ENCODE assay signal across 8 cellular contexts in genomic region chr2:186693446-186693842, GRCh38. TPM values are rescaled to one million over a fixed set of nuclear protein-coding genes. Genes with fewer than 3 reads are reported as not detected.
DNase-seq lines count a peak whose midpoint lies in the region; ATAC-seq, FAIRE-seq and TF ChIP-seq lines count a peak whose summit lies in the region.

No MANE protein-coding gene starts in this region.

- H3K27me3 ChIP-seq in SK-N-SH (ENCODE audit: insufficient read depth) (no peaks in the 10 kb centered on the region), keratinocyte (ENCODE audit: control insufficient read depth, extremely low read depth, insufficient read depth, low read length) (no peaks in the 10 kb centered on the region)

- H3K9me3 ChIP-seq in SK-N-SH (no peaks in the 10 kb centered on the region), keratinocyte (ENCODE audit: control insufficient read depth, low read depth, low read length) (no peaks in the 10 kb centered on the region)

- peaks cover 41% of the 10 kb centered on the region for H3K27me3 Mint-ChIP-seq in activated naive CD8-positive, alpha-beta T cell treated with anti-CD3 and anti-CD28 coated beads, Interleukin-2, amount 10 ng/mL, durations not matched to agents 7 days and 5 days

- H3K27ac Mint-ChIP-seq in activated naive CD8-positive, alpha-beta T cell treated with anti-CD3 and anti-CD28 coated beads, Interleukin-2, amount 10 ng/mL, durations not matched to agents 7 days and 5 days, result no peak overlapping the region

- TF ChIP-seq RAD21 in SK-N-SH (IDR thresholded peaks at IDR 0.05; ENCODE audit: low read length), result no peak

- peaks cover 9% of the 10 kb centered on the region for H3F3A ChIP-seq in SK-N-SH (replicated peaks; ENCODE audit: insufficient read depth)

- H3K36me3 ChIP-seq in SK-N-SH (replicated peaks in 1 of 2; ENCODE audit: control insufficient read depth in 1 of 2, insufficient read depth in 2 of 2, low read length in 1 of 2) (no peaks in the 10 kb centered on the region), keratinocyte (ENCODE audit: control insufficient read depth in 2 of 2, extremely low read depth in 1 of 2, insufficient read depth in 2 of 2, low read length in 2 of 2) (no peaks in the 10 kb centered on the region)

- no peaks in the 10 kb centered on the region for H3K9me1 ChIP-seq in keratinocyte (ENCODE audit: control insufficient read depth, extremely low read depth, insufficient read depth, low read length)

- H3K4me1 Mint-ChIP-seq in activated naive CD8-positive, alpha-beta T cell treated with anti-CD3 and anti-CD28 coated beads, Interleukin-2, amount 10 ng/mL, durations not matched to agents 7 days and 5 days, result peaks cover 10% of the 10 kb centered on the region

- H3K4me3 ChIP-seq in SK-N-SH (ENCODE audit: low read depth in 2 of 2, low read length in 1 of 2), result peak overlapping the region; percentile 87
- H3K4me3 ChIP-seq in keratinocyte (ENCODE audit: control insufficient read depth in 2 of 3, extremely low read depth in 1 of 3, insufficient read depth in 2 of 3, low read depth in 1 of 3, low read length in 3 of 3), result peak overlapping the region; percentile 50 to 83 (median 82)

- TF ChIP-seq EP300 in SK-N-SH (IDR thresholded peaks at IDR 0.05; ENCODE audit: borderline replicate concordance in 1 of 2, low read depth in 1 of 2, low read length in 1 of 2), result no peak

- H3K4me3 Mint-ChIP-seq in activated naive CD8-positive, alpha-beta T cell treated with anti-CD3 and anti-CD28 coated beads, Interleukin-2, amount 10 ng/mL, durations not matched to agents 7 days and 5 days, result peak overlapping the region; percentile 39

- H3K79me2 ChIP-seq in SK-N-SH (ENCODE audit: insufficient read depth) (no peaks in the 10 kb centered on the region), keratinocyte (ENCODE audit: control insufficient read depth, insufficient read depth, low read length) (no peaks in the 10 kb centered on the region)

- H3K4me2 ChIP-seq in SK-N-SH, result peak overlapping the region; percentile 94
- peak overlapping the region; percentile 92 for H3K4me2 ChIP-seq in keratinocyte (ENCODE audit: control insufficient read depth, extremely low read depth, insufficient read depth, low read depth, low read length)

- H2AFZ ChIP-seq in SK-N-SH (ENCODE audit: low read depth) (peak overlapping the region; percentile 90), keratinocyte (ENCODE audit: control insufficient read depth, low read length) (peak overlapping the region; percentile 85)

- H3K27ac ChIP-seq in SK-N-SH (ENCODE audit: low read depth in 2 of 2, low read length in 1 of 2) (peak overlapping the region; percentile 58 to 66; a peak in 3 of 4 replicates), keratinocyte (ENCODE audit: control insufficient read depth, insufficient read depth, low read length) (no peak overlapping the region)

- WGBS in SK-N-SH (ENCODE audit: low lambda C conversion rate), result 69% methylated on average over 7 of the region's 7 CpGs

- no peaks in the 10 kb centered on the region for H3K9me3 Mint-ChIP-seq in activated naive CD8-positive, alpha-beta T cell treated with anti-CD3 and anti-CD28 coated beads, Interleukin-2, amount 10 ng/mL, durations not matched to agents 7 days and 5 days

- no peak for FAIRE-seq in keratinocyte (lab: Jason Lieb, UNC)

- no peaks in the 10 kb centered on the region for H3K36me3 Mint-ChIP-seq in activated naive CD8-positive, alpha-beta T cell treated with anti-CD3 and anti-CD28 coated beads, Interleukin-2, amount 10 ng/mL, durations not matched to agents 7 days and 5 days

- DNase-seq in SK-N-SH, result no peak
- DNase-seq in activated naive CD8-positive, alpha-beta T cell treated with anti-CD3 and anti-CD28 coated beads, Interleukin-2, amount 10 ng/mL, durations not matched to agents 7 days and 5 days, result no peak
- DNase-seq in keratinocyte (ENCODE audit: low read depth, low spot score), result no peak
- DNase-seq in superior temporal gyrus (ENCODE audit: extremely low spot score), result peak; percentile 64
- no peak for DNase-seq in GM13976 (ENCODE audit: low spot score)

- H3K9me2 ChIP-seq in SK-N-SH, result no peaks in the 10 kb centered on the region

- dilution Hi-C loops in keratinocyte (cut with MboI; ENCODE audit: extremely low pct_ligation_motif_present, low sequenced_read_pairs), result no loop called here

- CTCF ChIA-PET in SK-N-SH (lab: Yijun Ruan, JAX), result interaction anchor here (1.0 kb wide), 1 partner anchor 163 kb away, joined by 3 read pairs; no protein-coding TSS in a partner anchor

- no peak for TF ChIP-seq CTCF in SK-N-SH (IDR thresholded peaks at IDR 0.05)
- no peak for TF ChIP-seq CTCF in keratinocyte (optimal IDR thresholded peaks at IDR 0.05 in 1 of 3, IDR thresholded peaks at IDR 0.05 in 1 of 3, conservative IDR thresholded peaks at IDR 0.05 in 1 of 3; ENCODE audit: extremely low read depth in 1 of 3, insufficient read depth in 2 of 3, low read length in 3 of 3)
- no peak for TF ChIP-seq CTCF in GM13976 (IDR thresholded peaks at IDR 0.05; ENCODE audit: borderline replicate concordance, control extremely low read depth, extremely low read depth, insufficient read depth, missing control alignments)

- POLR2A ChIA-PET in SK-N-SH (lab: Yijun Ruan, JAX), result interaction anchor here (0.6 kb wide), 1 partner anchor 1386 kb away, joined by 5 read pairs; no protein-coding TSS in a partner anchor
- POLR2A ChIA-PET in activated naive CD8-positive, alpha-beta T cell treated with anti-CD3 and anti-CD28 coated beads, Interleukin-2, amount 10 ng/mL, durations not matched to agents 7 days and 5 days (lab: Charles Lee), result no interaction called here

- in situ Hi-C loops in GM13976 (cut with MboI; ENCODE audit: low sequenced_read_pairs, unreplicated experiment), result no loop called here

- no peak for ATAC-seq in SK-N-SH treated with all-trans-retinoic acid at 6 μM for 48 hours
- ATAC-seq in activated naive CD8-positive, alpha-beta T cell treated with anti-CD3 and anti-CD28 coated beads, Interleukin-2, amount 10 ng/mL, durations not matched to agents 7 days and 5 days (ENCODE audit: low read depth), result no peak
- no peak for ATAC-seq in HG03354 (IDR thresholded peaks at IDR 0.05; ENCODE audit: poor library complexity, severe bottlenecking, unreplicated experiment)
- no peak for ATAC-seq in HG02798 (IDR thresholded peaks at IDR 0.05; ENCODE audit: poor library complexity, unreplicated experiment)

- peak overlapping the region; percentile 64 for H3K9ac ChIP-seq in SK-N-SH
- peak overlapping the region; percentile 49 for H3K9ac ChIP-seq in keratinocyte (ENCODE audit: control insufficient read depth, extremely low read depth, insufficient read depth, low read length)

- H4K20me1 ChIP-seq in SK-N-SH (ENCODE audit: insufficient read depth) (no peaks in the 10 kb centered on the region), keratinocyte (ENCODE audit: control insufficient read depth, extremely low read depth, insufficient read depth, low read length) (no peaks in the 10 kb centered on the region)

- H3K4me1 ChIP-seq in SK-N-SH (ENCODE audit: control insufficient read depth in 1 of 2, insufficient read depth in 2 of 2, low read depth in 1 of 2, low read length in 1 of 2) (peaks cover 0 to 3% of the 10 kb centered on the region in 2 experiments; a peak in 2 of 4 replicates), keratinocyte (ENCODE audit: control insufficient read depth, extremely low read depth, insufficient read depth, low read length) (peaks cover 17% of the 10 kb centered on the region)

TF ChIP-seq in SK-N-SH, 30 proteins besides CTCF, POLR2A, EP300 and RAD21:
- TF ChIP-seq RXRA (IDR thresholded peaks at IDR 0.05; ENCODE audit: borderline replicate concordance, low read depth), result no peak
- TF ChIP-seq MEF2A (IDR thresholded peaks at IDR 0.05; ENCODE audit: borderline replicate concordance, low read depth), result no peak
- no peak for TF ChIP-seq FOXJ3 (CRISPR knock-in tag; IDR thresholded peaks at IDR 0.05)
- TF ChIP-seq TEAD4 (IDR thresholded peaks at IDR 0.05; ENCODE audit: borderline replicate concordance, insufficient read depth), result no peak

TF ChIP-seq in SK-N-SH treated with all-trans-retinoic acid at 6 μM for 48 hours, 23 proteins besides CTCF, POLR2A, EP300 and RAD21:
- TF ChIP-seq TCF4 (CRISPR knock-in tag; IDR thresholded peaks at IDR 0.05; ENCODE audit: borderline replicate concordance) (no peak), TOX (CRISPR knock-in tag; IDR thresholded peaks at IDR 0.05; ENCODE audit: borderline replicate concordance) (no peak), ZNF8 (CRISPR knock-in tag; IDR thresholded peaks at IDR 0.05) (no peak), SNAI2 (CRISPR knock-in tag; IDR thresholded peaks at IDR 0.05) (no peak), ARNTL (CRISPR knock-in tag; IDR thresholded peaks at IDR 0.05; ENCODE audit: borderline replicate concordance, low read depth) (no peak), OSR1 (CRISPR knock-in tag; IDR thresholded peaks at IDR 0.05) (no peak), ESRRG (CRISPR knock-in tag; IDR thresholded peaks at IDR 0.05) (no peak)

RNA-seq across cellular contexts. Expression of gene FAM171B, which starts 0.4 kb away (rescaled TPM):
- polyA plus RNA-seq in SK-N-SH (2012; rRNA removed) (1.6 and 2.5 TPM in 2 replicates), keratinocyte (2.2 to 2.4 TPM (median 2.4 TPM) in 3 replicates)
- polyA plus RNA-seq in SK-N-SH (2012; cell fraction: cytosol; rRNA removed), result 2.7 and 3.1 TPM in 2 replicates
- 1.3 and 2.7 TPM in 2 replicates for polyA plus RNA-seq in SK-N-SH (2012; cell fraction: nucleus; rRNA removed)
- total RNA-seq in activated naive CD8-positive, alpha-beta T cell treated with anti-CD3 and anti-CD28 coated beads, Interleukin-2, amount 10 ng/mL, durations not matched to agents 7 days and 5 days, result under 1 TPM; 0.11 to 0.37 TPM
- 0.42 TPM for polyA plus RNA-seq in keratinocyte (2011; ENCODE audit: low read depth)
- 0.81 and 2.0 TPM in 2 replicates for polyA plus RNA-seq in keratinocyte (2011; cell fraction: cytosol; rRNA removed)
- 1.6 and 2.0 TPM in 2 replicates for polyA plus RNA-seq in keratinocyte (2011; cell fraction: nucleus; rRNA removed)
- polyA plus RNA-seq in keratinocyte (2012; ENCODE audit: low replicate concordance), result 0.73 and 1.7 TPM in 2 replicates
- 2.0 to 11.6 TPM (median 7.1 TPM) in 3 replicates for polyA minus RNA-seq in keratinocyte
- polyA minus RNA-seq in keratinocyte (2011; cell fraction: cytosol; rRNA and poly(A)+ RNA removed), result 4.4 TPM
- polyA minus RNA-seq in keratinocyte (2011; cell fraction: nucleus; rRNA and poly(A)+ RNA removed), result 3.6 and 6.5 TPM in 2 replicates
